In the genomic region with DNA sequence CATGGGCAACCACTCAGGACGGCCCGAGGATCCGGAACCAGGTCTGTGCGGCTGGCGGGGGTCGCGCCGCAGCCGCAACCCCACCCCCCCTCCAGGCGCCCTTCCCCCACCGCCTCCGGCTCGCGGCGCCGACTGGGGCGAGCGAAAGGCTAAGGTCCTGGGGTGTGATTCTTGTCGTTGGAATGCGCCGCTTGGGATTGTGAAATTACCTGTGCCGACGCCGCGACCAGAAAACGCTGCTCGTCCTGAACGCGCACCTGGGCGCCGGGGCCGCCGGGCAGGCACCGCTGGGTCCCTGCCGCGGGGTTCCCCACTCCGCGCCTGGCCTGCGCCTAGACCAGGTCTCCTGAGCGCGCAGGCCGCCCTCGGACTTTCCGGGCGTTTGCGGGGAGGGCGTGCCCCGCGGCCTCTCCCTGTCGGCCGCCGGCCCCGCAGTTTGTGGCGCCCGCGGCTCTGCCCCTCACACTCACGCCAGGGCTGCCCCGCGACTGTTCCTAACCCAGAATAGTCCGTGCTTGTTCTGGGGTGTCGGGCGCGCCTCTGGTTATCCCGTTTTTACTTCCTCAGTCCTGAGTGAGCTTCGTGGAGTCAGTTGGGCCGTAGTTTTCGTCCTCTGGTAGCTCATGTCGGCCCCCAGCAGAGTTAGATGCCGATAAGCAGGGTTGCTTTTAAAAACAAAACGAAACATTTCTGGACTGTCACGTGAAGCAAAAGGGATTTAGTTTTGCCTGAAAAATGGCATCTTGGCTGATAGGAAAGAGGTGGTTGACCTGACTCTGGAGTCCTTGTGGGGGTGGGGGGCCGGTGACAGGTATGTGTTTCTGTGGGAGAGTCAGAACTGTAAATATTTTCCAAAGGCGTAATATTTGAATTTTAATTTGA, we compare ENCODE assay signal across 8 cellular contexts.
DNase-seq lines count a peak whose midpoint lies in the region; ATAC-seq and TF ChIP-seq lines count a peak whose summit lies in the region.

No MANE protein-coding gene starts in this region.

- ATAC-seq in activated CD8-positive, alpha-beta memory T cell treated with anti-CD3 and anti-CD28 coated beads, Interleukin-2, amount 10 ng/mL, durations not matched to agents 7 days and 5 days, result peak; percentile 9
- ATAC-seq in HG02642 (IDR thresholded peaks at IDR 0.05; ENCODE audit: poor library complexity, unreplicated experiment), result peak; percentile 25

- H3K36me3 ChIP-seq in adrenal gland (replicated peaks in 1 of 2) (no peaks in the 10 kb centered on the region), iPS DF 6.9 (ENCODE audit: control insufficient read depth, insufficient read depth, low read length) (no peaks in the 10 kb centered on the region), sigmoid colon (no peaks in the 10 kb centered on the region)

- WGBS in adrenal gland, 4 donors, result 1 to 2% (median 2%) methylated on average over 37 to 73 of the region's 73 CpGs
- no CpG with 5 or more reads among the region's 73 CpGs for WGBS in iPS DF 6.9 (ENCODE audit: insufficient coverage, insufficient read length)
- WGBS in sigmoid colon, 2 donors, result 1 to 2% methylated on average over 73 of the region's 73 CpGs

- CTCF ChIA-PET in activated CD8-positive, alpha-beta memory T cell treated with anti-CD3 and anti-CD28 coated beads, Interleukin-2, amount 10 ng/mL, durations not matched to agents 7 days and 5 days (lab: Charles Lee), result interaction anchor here (0.7 to 1.4 kb wide), 3 partner anchors 12 to 164 kb away, joined by 3 read pairs; no protein-coding TSS in a partner anchor

- no peaks in the 10 kb centered on the region for H3K36me3 Mint-ChIP-seq in activated CD8-positive, alpha-beta memory T cell treated with anti-CD3 and anti-CD28 coated beads, Interleukin-2, amount 10 ng/mL, durations not matched to agents 7 days and 5 days

- TF ChIP-seq CTCF in adrenal gland (IDR thresholded peaks at IDR 0.05), result no peak
- no peak for TF ChIP-seq CTCF in sigmoid colon (IDR thresholded peaks at IDR 0.05)

- no peak for TF ChIP-seq POLR2A in adrenal gland (IDR thresholded peaks at IDR 0.05)
- no peak for TF ChIP-seq POLR2A in sigmoid colon (IDR thresholded peaks at IDR 0.05)

- no peak for TF ChIP-seq EP300 in sigmoid colon (IDR thresholded peaks at IDR 0.05)

- peak overlapping the region in 3 of 4 donors; percentile 49 to 73 (median 62) for H3K4me3 ChIP-seq in adrenal gland
- peak overlapping the region; percentile 92 for H3K4me3 ChIP-seq in iPS DF 6.9 (ENCODE audit: low read length)
- peak overlapping the region; percentile 41 to 78 (median 61) for H3K4me3 ChIP-seq in sigmoid colon

- H3K9me3 Mint-ChIP-seq in activated CD8-positive, alpha-beta memory T cell treated with anti-CD3 and anti-CD28 coated beads, Interleukin-2, amount 10 ng/mL, durations not matched to agents 7 days and 5 days (ENCODE audit: low read depth), result no peaks in the 10 kb centered on the region

- H3K9me3 ChIP-seq in adrenal gland (replicated peaks in 1 of 3) (no peaks in the 10 kb centered on the region), iPS DF 6.9 (ENCODE audit: control insufficient read depth, insufficient read depth, low read length) (no peaks in the 10 kb centered on the region), sigmoid colon (no peaks in the 10 kb centered on the region)

- H3K27me3 ChIP-seq in adrenal gland (no peaks in the 10 kb centered on the region), iPS DF 6.9 (ENCODE audit: control insufficient read depth, insufficient read depth, low read length) (no peaks in the 10 kb centered on the region; the same call in 1 of the 2 replicates), sigmoid colon (no peaks in the 10 kb centered on the region)

- peaks cover 3% of the 10 kb centered on the region for H3K4me1 Mint-ChIP-seq in activated CD8-positive, alpha-beta memory T cell treated with anti-CD3 and anti-CD28 coated beads, Interleukin-2, amount 10 ng/mL, durations not matched to agents 7 days and 5 days

- H3K27ac Mint-ChIP-seq in activated CD8-positive, alpha-beta memory T cell treated with anti-CD3 and anti-CD28 coated beads, Interleukin-2, amount 10 ng/mL, durations not matched to agents 7 days and 5 days, result no peak overlapping the region

- DNase-seq in activated CD8-positive, alpha-beta memory T cell treated with anti-CD3 and anti-CD28 coated beads, Interleukin-2, amount 10 ng/mL, durations not matched to agents 7 days and 5 days, result no peak
- no peak for DNase-seq in activated CD8-positive, alpha-beta memory T cell treated with anti-CD3 and anti-CD28 coated beads for 24 hours
- peak; percentile 18 for DNase-seq in NCI-H460 (ENCODE audit: extremely low read depth, low read depth)
- peak in 6 of 7 donors; percentile 38 to 69 (median 55) for DNase-seq in adrenal gland
- DNase-seq in iPS DF 6.9 (ENCODE audit: low read depth, low spot score), result no peak
- no peak for DNase-seq in sigmoid colon
- no peak for DNase-seq in NCI-H2029 treated with DMSO at 0.1 percent for 48 hours (lab: John Stamatoyannopoulos, UW)

- H3K4me1 ChIP-seq in adrenal gland (replicated peaks in 1 of 2) (peaks cover 13 to 16% of the 10 kb centered on the region in 2 donors), iPS DF 6.9 (ENCODE audit: control insufficient read depth, insufficient read depth, low read length) (0 out of 2 replicates have a peak, but pooled peaks cover 1% of the 10 kb centered on the region), sigmoid colon (peaks cover 0 to 20% (median 16%) of the 10 kb centered on the region in 4 donors)

- peaks cover 18% of the 10 kb centered on the region for H3K27me3 Mint-ChIP-seq in activated CD8-positive, alpha-beta memory T cell treated with anti-CD3 and anti-CD28 coated beads, Interleukin-2, amount 10 ng/mL, durations not matched to agents 7 days and 5 days

- intact Hi-C loops in adrenal gland (cut with DNase I) (no loop called here), sigmoid colon (cut with DNase I) (no loop called here)

- H3K4me3 Mint-ChIP-seq in activated CD8-positive, alpha-beta memory T cell treated with anti-CD3 and anti-CD28 coated beads, Interleukin-2, amount 10 ng/mL, durations not matched to agents 7 days and 5 days, result no peak overlapping the region

- H3K27ac ChIP-seq in adrenal gland (peak overlapping the region in 4 of 5 donors; percentile 54 to 90 (median 67)), iPS DF 6.9 (ENCODE audit: low read length) (no peak overlapping the region), sigmoid colon (peak overlapping the region; percentile 57 to 72 (median 68))

Comparison
In these comparisons a context has a peak if more than half of its experiments do, and no peak if none do; other contexts are left out.
1. DNase-seq: peak in NCI-H460 (single experiment) and adrenal gland (6 of 7); none in activated CD8-positive, alpha-beta memory T cell treated with anti-CD3 and anti-CD28 coated beads, Interleukin-2, amount 10 ng/mL, durations not matched to agents 7 days and 5 days (single experiment), activated CD8-positive, alpha-beta memory T cell treated with anti-CD3 and anti-CD28 coated beads for 24 hours (single experiment), iPS DF 6.9 (single experiment), sigmoid colon (single experiment) and NCI-H2029 treated with DMSO at 0.1 percent for 48 hours (single experiment).
2. Peak in every context shown above with its lines, with median percentiles within 50 percentile points of each other: H3K4me3 ChIP-seq.